ENCODE assay signal across 9 cellular contexts in the genomic region with DNA sequence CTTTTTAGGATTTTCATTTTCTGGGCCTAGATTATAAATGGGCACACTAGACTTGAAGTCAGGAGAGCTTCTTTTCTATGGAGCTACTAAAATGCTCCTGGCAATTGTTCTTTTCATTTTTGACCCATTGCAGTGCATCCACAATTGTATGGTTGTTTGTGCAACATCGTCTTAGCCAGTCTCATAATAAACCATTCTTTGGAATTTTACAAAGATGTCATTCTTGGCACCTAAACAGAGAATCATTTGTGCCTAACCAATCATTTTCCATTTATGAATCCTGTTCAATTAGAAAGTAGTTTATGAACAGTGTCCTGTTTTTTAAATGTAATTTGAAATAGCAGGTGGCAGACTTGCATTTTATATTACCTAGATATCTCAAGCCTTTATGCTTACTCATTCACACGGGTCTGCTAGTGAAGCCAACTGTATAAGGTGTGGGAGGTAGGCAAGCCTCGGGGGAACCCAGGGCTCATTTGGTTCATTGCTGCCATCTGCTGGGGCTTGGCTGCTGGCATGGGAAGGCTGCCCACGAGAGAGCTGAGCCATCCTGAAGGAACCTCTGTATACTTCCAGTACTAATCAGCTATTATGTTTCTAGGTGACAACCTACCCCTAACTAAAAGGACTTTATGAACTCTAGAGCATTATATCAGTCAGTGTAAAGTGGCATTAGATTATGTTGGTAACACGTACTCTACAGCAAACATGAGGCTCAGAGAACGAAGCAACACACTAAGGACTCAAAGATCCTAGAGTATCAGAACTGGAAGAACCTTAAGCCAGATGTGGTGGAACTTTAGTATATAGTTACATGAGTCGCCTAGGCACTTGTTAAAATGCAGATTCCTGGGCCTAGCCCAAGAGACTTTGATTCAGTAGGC. TPM values are rescaled to one million over a fixed set of nuclear protein-coding genes. Genes with fewer than 3 reads are reported as not detected.
DNase-seq lines count a peak whose midpoint lies in the region; ATAC-seq and TF ChIP-seq lines count a peak whose summit lies in the region.
"Had no signal": no experiment of that assay in that cellular context is flagged by ENCODE, and none has a peak within 500 bp of the region (broad histone marks: within the 10 kb centered on the region; RNA-seq: fewer than 3 reads in every experiment).

No MANE protein-coding gene starts in this region.

- peaks cover 0 to 38% (median 0%) of the 10 kb centered on the region in 3 donors for H3K36me3 ChIP-seq in esophagus squamous epithelium
- H3K36me3 ChIP-seq in neural cell (ENCODE audit: insufficient read depth, low read length) = no peaks in the 10 kb centered on the region

- no peaks in the 10 kb centered on the region for H3K79me2 ChIP-seq in neural cell (replicated peaks; ENCODE audit: insufficient read depth, low read length)

- H3K27me3 ChIP-seq in esophagus squamous epithelium = no peaks in the 10 kb centered on the region
- H3K27me3 ChIP-seq in neural cell (ENCODE audit: insufficient read depth, low read depth, low read length) = no peaks in the 10 kb centered on the region
- H3K27me3 ChIP-seq: BLaER1 treated with 17β-estradiol and CSF1 and Interleukin-3, amounts not matched to agents 10 nM and 100 nM had no signal

- TF ChIP-seq CTCF in esophagus squamous epithelium (IDR thresholded peaks at IDR 0.05) (peak in 5 of 6 experiments; percentile 60 to 86 (median 70)), neural cell (IDR thresholded peaks at IDR 0.05; ENCODE audit: poor library complexity, severe bottlenecking) (peak; percentile 59)

- no peaks in the 10 kb centered on the region for H3F3A ChIP-seq in neural cell (ENCODE audit: insufficient read depth, low read length, poor library complexity, severe bottlenecking)

- H3K9ac ChIP-seq in neural cell (ENCODE audit: low read length) = no peak overlapping the region

- H2AFZ ChIP-seq in neural cell (ENCODE audit: low read depth, low read length) = no peak overlapping the region

- intact Hi-C loops in esophagus squamous epithelium (cut with DNase I) = loop anchor here (2.0 kb wide), 1 partner anchor 234 kb away; no protein-coding TSS in a partner anchor

- H3K4me1 ChIP-seq in esophagus squamous epithelium = peaks cover 0 to 5% (median 0%) of the 10 kb centered on the region in 3 donors

- no peak for TF ChIP-seq EP300 in neural cell (conservative IDR thresholded peaks at IDR 0.05; ENCODE audit: poor library complexity, severe bottlenecking)

- H3K27ac ChIP-seq in esophagus squamous epithelium (no peak overlapping the region), neural cell (ENCODE audit: low read length) (no peak overlapping the region)
- H3K27ac ChIP-seq: BLaER1 treated with 17β-estradiol and CSF1 and Interleukin-3, amounts not matched to agents 10 nM and 100 nM had no signal

- H3K4me3 ChIP-seq in esophagus squamous epithelium = no peak overlapping the region
- no peak overlapping the region for H3K4me3 ChIP-seq in neural cell (ENCODE audit: low read length)
- H3K4me3 ChIP-seq: BLaER1 treated with 17β-estradiol and CSF1 and Interleukin-3, amounts not matched to agents 10 nM and 100 nM had no signal

- no peak for TF ChIP-seq POLR2A in esophagus squamous epithelium (IDR thresholded peaks at IDR 0.05)

- no peaks in the 10 kb centered on the region for H4K20me1 ChIP-seq in neural cell (ENCODE audit: insufficient read depth)

- H3K9me3 ChIP-seq in esophagus squamous epithelium = no peaks in the 10 kb centered on the region
- no peaks in the 10 kb centered on the region for H3K9me3 ChIP-seq in neural cell (ENCODE audit: low read length)

- TF ChIP-seq RAD21 in neural cell (conservative IDR thresholded peaks at IDR 0.05) = peak; percentile 68

- DNase-seq in NCI-H524 (lab: John Stamatoyannopoulos, UW) (peak; percentile 8 to 70), NCI-H524 treated with DMSO at 0.1 percent for 48 hours (lab: John Stamatoyannopoulos, UW) (no peak), NCI-H446 (lab: John Stamatoyannopoulos, UW) (peak; percentile 27 to 77), esophagus squamous epithelium (lab: John Stamatoyannopoulos, UW) (no peak), superior temporal gyrus (ENCODE audit: extremely low spot score) (peak; percentile 97)
- DNase-seq in activated CD8-positive, alpha-beta memory T cell treated with anti-CD3 and anti-CD28 coated beads, Interleukin-2, amount 50 U/mL, for 4 hours = peak; percentile 57

- WGBS in esophagus squamous epithelium, 2 donors = 32 to 35% methylated on average over 7 of the region's 7 CpGs

- no peaks in the 10 kb centered on the region for H3K9me2 ChIP-seq in neural cell (ENCODE audit: insufficient read depth, low read length)

- peak; percentile 57 for ATAC-seq in HG03064 (IDR thresholded peaks at IDR 0.05; ENCODE audit: low read depth, unreplicated experiment)

- H3K4me2 ChIP-seq in neural cell (ENCODE audit: low read length) = no peak overlapping the region

TF ChIP-seq in neural cell, 6 proteins besides CTCF, POLR2A, EP300 and RAD21:
- TF ChIP-seq EZH2 (IDR thresholded peaks at IDR 0.05; ENCODE audit: borderline replicate concordance, insufficient read depth, low read length, poor library complexity, severe bottlenecking) (no peak), SMC3 (conservative IDR thresholded peaks at IDR 0.05; ENCODE audit: poor library complexity) (peak; percentile 71)

RNA-seq across cellular contexts. Expression of a gene that starts 60.0 kb away (rescaled TPM):
- total RNA-seq in esophagus squamous epithelium = 1,000 to 10,000 TPM; 2,183 to 3,899 (median 2,784) TPM
- polyA plus RNA-seq in neural cell = 1,830 and 2,071 TPM in 2 replicates
- polyA minus RNA-seq in neural cell = 768 and 976 TPM in 2 replicates

Comparison
In these comparisons a context has a peak if more than half of its experiments do, and no peak if none do; other contexts are left out.
1. DNase-seq: peak in NCI-H524 (2 of 2), NCI-H446 (2 of 2), activated CD8-positive, alpha-beta memory T cell treated with anti-CD3 and anti-CD28 coated beads, Interleukin-2, amount 50 U/mL, for 4 hours (single experiment) and superior temporal gyrus (single experiment); none in NCI-H524 treated with DMSO at 0.1 percent for 48 hours (single experiment) and esophagus squamous epithelium (single experiment).